Comparison of ENCODE assay signal across 20 cellular contexts in genomic region chr15:45731331-45731730, GRCh38.
DNase-seq lines count a peak whose midpoint lies in the region; ATAC-seq, FAIRE-seq and TF ChIP-seq lines count a peak whose summit lies in the region.
"Had no signal": no experiment of that assay in that cellular context is flagged by ENCODE, and none has a peak within 500 bp of the region (broad histone marks: within the 10 kb centered on the region; RNA-seq: fewer than 3 reads in every experiment).

No MANE protein-coding gene starts in this region.

- ATAC-seq in HepG2 (no peak), right lobe of liver (no peak), GM18498 (IDR thresholded peaks at IDR 0.05; ENCODE audit: unreplicated experiment) (no peak)
- ATAC-seq: A549; CD8-positive, alpha-beta T cell; GM12878 had no signal

- in situ Hi-C loops in HepG2 (cut with HindIII; ENCODE audit: extremely low pct_ligation_motif_present, low pct_unique_long_range_greater_than_20kb): no loop called here

- WGBS in HepG2 (ENCODE audit: low lambda C conversion rate): 0% methylated on average over 1 of the region's 1 CpG
- WGBS in right lobe of liver (ENCODE audit: insufficient coverage, low coverage, low lambda C conversion rate, missing lambda C conversion rate): 53% methylated on average over 1 of the region's 1 CpG

- no peaks in the 10 kb centered on the region for H4K20me1 ChIP-seq in HepG2 (ENCODE audit: insufficient read depth, low read length)
- H4K20me1 ChIP-seq: BLaER1 treated with 17β-estradiol and CSF1 and Interleukin-3, amounts not matched to agents 10 nM and 100 nM had no signal

- no peaks in the 10 kb centered on the region for H3K4me1 ChIP-seq in HepG2 (ENCODE audit: insufficient read depth, low read length)
- no peaks in the 10 kb centered on the region for H3K4me1 ChIP-seq in right lobe of liver
- H3K4me1 ChIP-seq: A549, Caco-2 had no signal

- H3K9ac ChIP-seq in HepG2 (ENCODE audit: insufficient read depth, low read depth, low read length): no peak overlapping the region
- H3K9ac ChIP-seq in SK-N-MC (ENCODE audit: insufficient read length): no peak overlapping the region
- H3K9ac ChIP-seq: BLaER1 treated with 17β-estradiol and CSF1 and Interleukin-3, amounts not matched to agents 10 nM and 100 nM had no signal

- no peak overlapping the region for H3K4me3 ChIP-seq in HepG2 (replicated peaks in 1 of 3; ENCODE audit: insufficient read depth in 1 of 3, low read depth in 2 of 3, low read length in 3 of 3)
- H3K4me3 ChIP-seq in right lobe of liver: no peak overlapping the region
- no peak overlapping the region for H3K4me3 ChIP-seq in SK-N-MC
- H3K4me3 ChIP-seq: A549; BLaER1 treated with 17β-estradiol and CSF1 and Interleukin-3, amounts not matched to agents 10 nM and 100 nM; GM12878 had no signal

- H2AFZ ChIP-seq in HepG2 (ENCODE audit: low read length): no peak overlapping the region

- BruUV-seq in HepG2 (replicated peaks; lab: Mats Ljungman, UMichigan): no TSS peak

- POLR2A ChIA-PET in HepG2 (lab: Yijun Ruan, JAX): no interaction called here

- H3K9me3 ChIP-seq in HepG2 (ENCODE audit: low read length) (no peaks in the 10 kb centered on the region), right lobe of liver (no peaks in the 10 kb centered on the region), SK-N-MC (ENCODE audit: low read depth, low read length) (no peaks in the 10 kb centered on the region)
- H3K9me3 ChIP-seq: A549; BLaER1 treated with 17β-estradiol and CSF1 and Interleukin-3, amounts not matched to agents 10 nM and 100 nM; Caco-2 had no signal

- no peaks in the 10 kb centered on the region for H3K79me2 ChIP-seq in HepG2 (ENCODE audit: insufficient read depth, low read length)

- no peak overlapping the region for H3K27ac ChIP-seq in HepG2 (ENCODE audit: extremely low read length, insufficient read depth, low read length)
- H3K27ac ChIP-seq in right lobe of liver: no peak overlapping the region
- H3K27ac ChIP-seq in SK-N-MC: no peak overlapping the region
- H3K27ac ChIP-seq: 22Rv1; A549; BLaER1 treated with 17β-estradiol and CSF1 and Interleukin-3, amounts not matched to agents 10 nM and 100 nM; C4-2B had no signal

- no peak for TF ChIP-seq EP300 in HepG2 (IDR thresholded peaks at IDR 0.05; ENCODE audit: low read depth in 2 of 2, low read length in 2 of 2)
- no peak for TF ChIP-seq EP300 in HepG2 (CRISPR knock-in tag; IDR thresholded peaks at IDR 0.05; ENCODE audit: borderline replicate concordance)

- CTCF ChIA-PET in HepG2 (lab: Yijun Ruan, JAX; ENCODE audit: low intra/inter-chr PET ratio, low total read pairs): no interaction called here

- no peak for DNase-seq in HepG2 (ENCODE audit: low spot score)
- no peak for DNase-seq in right lobe of liver
- DNase-seq in SK-N-MC (ENCODE audit: low read depth, low spot score): peak; percentile 8
- no peak for DNase-seq in NCI-H2171 treated with DMSO at 0.1 percent for 48 hours (lab: John Stamatoyannopoulos, UW)
- DNase-seq: AML-193; Caco-2; Calu3; CD4-positive, alpha-beta T cell; CD8-positive, alpha-beta T cell; DMS79 treated with DMSO at 0.1 percent for 48 hours; EL; GDM1 had no signal

- H3K36me3 ChIP-seq in HepG2 (replicated peaks in 1 of 2; ENCODE audit: control insufficient read depth in 1 of 2, insufficient read depth in 2 of 2, low read length in 2 of 2) (no peaks in the 10 kb centered on the region), right lobe of liver (no peaks in the 10 kb centered on the region), SK-N-MC (ENCODE audit: insufficient read depth, low read length) (no peaks in the 10 kb centered on the region)
- H3K36me3 ChIP-seq: BLaER1 treated with 17β-estradiol and CSF1 and Interleukin-3, amounts not matched to agents 10 nM and 100 nM had no signal

- TF ChIP-seq CTCF in HepG2 (CRISPR knock-in tag; IDR thresholded peaks at IDR 0.05) (no peak), right lobe of liver (IDR thresholded peaks at IDR 0.05) (no peak)

- TF ChIP-seq POLR2A in HepG2 (IDR thresholded peaks at IDR 0.05; ENCODE audit: insufficient read depth in 1 of 2, low read depth in 2 of 2, low read length in 2 of 2) (no peak), right lobe of liver (IDR thresholded peaks at IDR 0.05) (no peak)

- H3K27me3 ChIP-seq in HepG2 (ENCODE audit: control insufficient read depth in 1 of 2, insufficient read depth in 2 of 2, low read length in 2 of 2): no peaks in the 10 kb centered on the region; a peak in 1 of 5 replicates
- no peaks in the 10 kb centered on the region for H3K27me3 ChIP-seq in right lobe of liver
- H3K27me3 ChIP-seq: BLaER1 treated with 17β-estradiol and CSF1 and Interleukin-3, amounts not matched to agents 10 nM and 100 nM had no signal

- no peak overlapping the region for H3K4me2 ChIP-seq in HepG2 (ENCODE audit: low read depth, low read length)
- H3K4me2 ChIP-seq: A549; BLaER1 treated with 17β-estradiol and CSF1 and Interleukin-3, amounts not matched to agents 10 nM and 100 nM had no signal

- intact Hi-C loops in HepG2 (cut with micrococcal nuclease; ENCODE audit: unreplicated experiment) (no loop called here), right lobe of liver (cut with DNase I) (no loop called here)

- no peak for TF ChIP-seq RAD21 in HepG2 (CRISPR knock-in tag; IDR thresholded peaks at IDR 0.05)

- FAIRE-seq in HepG2 (lab: Jason Lieb, UNC): no peak
- FAIRE-seq: A549, D721Med, GM12878, GM12892 had no signal

TF ChIP-seq in HepG2, 621 proteins besides CTCF, POLR2A, EP300 and RAD21:
- TF ChIP-seq KDM1A (CRISPR knock-in tag; IDR thresholded peaks at IDR 0.05) (no peak), CEBPB (IDR thresholded peaks at IDR 0.05; ENCODE audit: borderline replicate concordance, low read depth, low read length) (peak; percentile 55; the same call in 1 of the 2 replicates)
